39 cellular contexts compared by ENCODE assay signal in genomic region chr13:74850893-74851292, GRCh38.
"Had no signal": no experiment of that assay in that cellular context is flagged by ENCODE, and none has a peak within 500 bp of the region (broad histone marks: within the 10 kb centered on the region; RNA-seq: fewer than 3 reads in every experiment).

No MANE protein-coding gene starts in this region.

- H3K27me3 ChIP-seq: ascending aorta, cardiac muscle cell had no signal

- ATAC-seq: activated CD4-positive, alpha-beta T cell treated with anti-CD3 and anti-CD28 coated beads for 36 hours; activated CD4-positive, CD25-positive, alpha-beta regulatory T cell treated with anti-CD3 and anti-CD28 coated beads, Interleukin-2, amount 50 U/mL, for 24 hours; activated CD8-positive, alpha-beta memory T cell treated with anti-CD3 and anti-CD28 coated beads, Interleukin-2, amount 10 ng/mL, durations not matched to agents 7 days and 5 days; activated CD8-positive, alpha-beta T cell treated with anti-CD3 and anti-CD28 coated beads, Interleukin-2, amount 10 ng/mL, durations not matched to agents 7 days and 5 days; activated naive CD8-positive, alpha-beta T cell treated with anti-CD3 and anti-CD28 coated beads, Interleukin-2, amount 50 U/mL, for 24 hours had no signal

- H3K4me1 Mint-ChIP-seq: activated CD4-positive, alpha-beta memory T cell treated with anti-CD3 and anti-CD28 coated beads, Interleukin-2, amount 10 ng/mL, durations not matched to agents 7 days and 5 days; activated CD4-positive, alpha-beta T cell treated with anti-CD3 and anti-CD28 coated beads for 36 hours; activated CD4-positive, alpha-beta T cell treated with anti-CD3 and anti-CD28 coated beads, Interleukin-2, amount 10 ng/mL, durations not matched to agents 7 days and 5 days; activated CD8-positive, alpha-beta memory T cell treated with anti-CD3 and anti-CD28 coated beads, Interleukin-2, amount 10 ng/mL, durations not matched to agents 7 days and 5 days; activated naive CD4-positive, alpha-beta T cell treated with anti-CD3 and anti-CD28 coated beads, Interleukin-2, amount 10 ng/mL, durations not matched to agents 7 days and 5 days; activated naive CD4-positive, alpha-beta T cell treated with anti-CD3 and anti-CD28 coated beads, Interleukin-2, amount 50 U/mL, for 24 hours; activated naive CD8-positive, alpha-beta T cell treated with anti-CD3 and anti-CD28 coated beads, Interleukin-2, amount 10 ng/mL, durations not matched to agents 7 days and 5 days; activated naive CD8-positive, alpha-beta T cell treated with anti-CD3 and anti-CD28 coated beads, Interleukin-2, amount 50 U/mL, for 24 hours; brain; central memory CD8-positive, alpha-beta T cell had no signal

- H3K27ac Mint-ChIP-seq: activated CD4-positive, alpha-beta memory T cell treated with anti-CD3 and anti-CD28 coated beads, Interleukin-2, amount 10 ng/mL, durations not matched to agents 7 days and 5 days; activated CD4-positive, alpha-beta T cell treated with anti-CD3 and anti-CD28 coated beads for 36 hours; activated CD4-positive, alpha-beta T cell treated with anti-CD3 and anti-CD28 coated beads, Interleukin-2, amount 10 ng/mL, durations not matched to agents 7 days and 5 days; activated CD8-positive, alpha-beta memory T cell treated with anti-CD3 and anti-CD28 coated beads, Interleukin-2, amount 10 ng/mL, durations not matched to agents 7 days and 5 days; activated CD8-positive, alpha-beta T cell treated with anti-CD3 and anti-CD28 coated beads, Interleukin-2, amount 10 ng/mL, durations not matched to agents 7 days and 5 days; activated naive CD4-positive, alpha-beta T cell treated with anti-CD3 and anti-CD28 coated beads, Interleukin-2, amount 10 ng/mL, durations not matched to agents 7 days and 5 days; activated naive CD4-positive, alpha-beta T cell treated with anti-CD3 and anti-CD28 coated beads, Interleukin-2, amount 50 U/mL, for 24 hours; activated naive CD8-positive, alpha-beta T cell; activated naive CD8-positive, alpha-beta T cell treated with anti-CD3 and anti-CD28 coated beads, Interleukin-2, amount 10 ng/mL, durations not matched to agents 7 days and 5 days; activated naive CD8-positive, alpha-beta T cell treated with anti-CD3 and anti-CD28 coated beads, Interleukin-2, amount 50 U/mL, for 24 hours; activated T-cell treated with anti-CD3 and anti-CD28 coated beads, Interleukin-2, amount 50 U/mL, for 24 hours; activated T-helper 2 cell treated with anti-CD3 and anti-CD28 coated beads, Interferon-gamma antibody, Interleukin-2, Interleukin-4, amounts not matched to agents 10 μg/mL and 5 μg/mL and 100 μg/mL, durations not matched to agents 14 hours and 24 hours and 36 hours; brain; T-helper 1 cell treated with Interleukin-12 subunit alpha and Interleukin-12 subunit beta and Interleukin-4 antibody, amounts not matched to agents 30 μg/mL and 1 μg/mL, for 36 hours; T-helper 2 cell treated with Interferon-gamma antibody and Interleukin-4, amounts not matched to agents 5 μg/mL and 100 μg/mL, for 36 hours had no signal

- H3K4me1 ChIP-seq: ascending aorta had no signal

- H3K4me3 Mint-ChIP-seq: activated CD4-positive, alpha-beta memory T cell treated with anti-CD3 and anti-CD28 coated beads, Interleukin-2, amount 10 ng/mL, durations not matched to agents 7 days and 5 days; activated CD4-positive, alpha-beta T cell treated with anti-CD3 and anti-CD28 coated beads for 36 hours; activated CD4-positive, alpha-beta T cell treated with anti-CD3 and anti-CD28 coated beads, Interleukin-2, amount 10 ng/mL, durations not matched to agents 7 days and 5 days; activated CD8-positive, alpha-beta memory T cell treated with anti-CD3 and anti-CD28 coated beads, Interleukin-2, amount 10 ng/mL, durations not matched to agents 7 days and 5 days; activated CD8-positive, alpha-beta T cell treated with anti-CD3 and anti-CD28 coated beads, Interleukin-2, amount 10 ng/mL, durations not matched to agents 7 days and 5 days; activated naive CD4-positive, alpha-beta T cell treated with anti-CD3 and anti-CD28 coated beads, Interleukin-2, amount 10 ng/mL, durations not matched to agents 7 days and 5 days; activated naive CD4-positive, alpha-beta T cell treated with anti-CD3 and anti-CD28 coated beads, Interleukin-2, amount 50 U/mL, for 24 hours; activated naive CD8-positive, alpha-beta T cell; activated naive CD8-positive, alpha-beta T cell treated with anti-CD3 and anti-CD28 coated beads, Interleukin-2, amount 10 ng/mL, durations not matched to agents 7 days and 5 days; activated naive CD8-positive, alpha-beta T cell treated with anti-CD3 and anti-CD28 coated beads, Interleukin-2, amount 50 U/mL, for 24 hours; activated T-cell treated with anti-CD3 and anti-CD28 coated beads, Interleukin-2, amount 50 U/mL, for 24 hours; brain; central memory CD8-positive, alpha-beta T cell; T-helper 1 cell treated with Interleukin-12 subunit alpha and Interleukin-12 subunit beta and Interleukin-4 antibody, amounts not matched to agents 30 μg/mL and 1 μg/mL, for 36 hours; T-helper 2 cell treated with Interferon-gamma antibody and Interleukin-4, amounts not matched to agents 5 μg/mL and 100 μg/mL, for 36 hours had no signal

- DNase-seq: activated CD4-positive, alpha-beta memory T cell treated with anti-CD3 and anti-CD28 coated beads, Interleukin-2, amount 10 ng/mL, durations not matched to agents 7 days and 5 days; activated CD4-positive, alpha-beta T cell treated with anti-CD3 and anti-CD28 coated beads for 1 hour; activated CD4-positive, alpha-beta T cell treated with anti-CD3 and anti-CD28 coated beads for 36 hours; activated CD4-positive, alpha-beta T cell treated with anti-CD3 and anti-CD28 coated beads for 48 hours; activated CD4-positive, alpha-beta T cell treated with anti-CD3 and anti-CD28 coated beads, Interleukin-2, amount 10 ng/mL, durations not matched to agents 7 days and 5 days; activated CD4-positive, alpha-beta T cell treated with anti-CD3 and anti-CD28 coated beads, Interleukin-2, amount 50 U/mL, for 48 hours; activated CD4-positive, CD25-positive, alpha-beta regulatory T cell; activated CD8-positive, alpha-beta memory T cell treated with anti-CD3 and anti-CD28 coated beads for 24 hours; activated CD8-positive, alpha-beta memory T cell treated with anti-CD3 and anti-CD28 coated beads, Interleukin-2, amount 10 ng/mL, durations not matched to agents 7 days and 5 days; activated CD8-positive, alpha-beta memory T cell treated with anti-CD3 and anti-CD28 coated beads, Interleukin-2, amount 50 U/mL, for 48 hours; activated CD8-positive, alpha-beta T cell treated with anti-CD3 and anti-CD28 coated beads, Interleukin-2, amount 10 ng/mL, durations not matched to agents 7 days and 5 days; activated effector memory CD4-positive, alpha-beta T cell treated with Interleukin-2 at 50 U/mL for 16 hours; activated gamma-delta T cell; activated naive CD4-positive, alpha-beta T cell treated with anti-CD3 and anti-CD28 coated beads, Interleukin-2, amount 10 ng/mL, durations not matched to agents 7 days and 5 days; activated naive CD4-positive, alpha-beta T cell treated with Interleukin-2 at 50 U/mL for 16 hours; activated naive CD8-positive, alpha-beta T cell treated with anti-CD3 and anti-CD28 coated beads, Interleukin-2, amount 10 ng/mL, durations not matched to agents 7 days and 5 days; activated naive CD8-positive, alpha-beta T cell treated with anti-CD3 and anti-CD28 coated beads, Interleukin-2, amount 50 U/mL, for 24 hours; activated T-cell treated with anti-CD3 and anti-CD28 coated beads, Interleukin-2, amount 50 U/mL, for 24 hours; activated T-cell treated with anti-CD3 and anti-CD28 coated beads, Interleukin-2, amount 50 U/mL, for 48 hours; amygdala; anterior cingulate cortex; caudate nucleus; cerebellar nuclear complex; T-helper 1 cell; T-helper 2 cell; T-helper 9 cell had no signal

- H3K4me3 ChIP-seq: ascending aorta, cardiac muscle cell had no signal

- H3K9me3 Mint-ChIP-seq: activated naive CD8-positive, alpha-beta T cell treated with anti-CD3 and anti-CD28 coated beads, Interleukin-2, amount 10 ng/mL, durations not matched to agents 7 days and 5 days; activated naive CD8-positive, alpha-beta T cell treated with anti-CD3 and anti-CD28 coated beads, Interleukin-2, amount 50 U/mL, for 24 hours; activated T-helper 2 cell treated with anti-CD3 and anti-CD28 coated beads, Interferon-gamma antibody, Interleukin-2, Interleukin-4, amounts not matched to agents 10 μg/mL and 5 μg/mL and 100 μg/mL, durations not matched to agents 14 hours and 24 hours and 36 hours; T-helper 1 cell treated with Interleukin-12 subunit alpha and Interleukin-12 subunit beta and Interleukin-4 antibody, amounts not matched to agents 30 μg/mL and 1 μg/mL, for 36 hours; T-helper 2 cell treated with Interferon-gamma antibody and Interleukin-4, amounts not matched to agents 5 μg/mL and 100 μg/mL, for 36 hours had no signal

- H3K36me3 Mint-ChIP-seq: activated CD8-positive, alpha-beta memory T cell treated with anti-CD3 and anti-CD28 coated beads, Interleukin-2, amount 10 ng/mL, durations not matched to agents 7 days and 5 days; activated naive CD4-positive, alpha-beta T cell treated with anti-CD3 and anti-CD28 coated beads, Interleukin-2, amount 10 ng/mL, durations not matched to agents 7 days and 5 days; activated naive CD4-positive, alpha-beta T cell treated with anti-CD3 and anti-CD28 coated beads, Interleukin-2, amount 50 U/mL, for 24 hours; activated naive CD8-positive, alpha-beta T cell; activated naive CD8-positive, alpha-beta T cell treated with anti-CD3 and anti-CD28 coated beads, Interleukin-2, amount 10 ng/mL, durations not matched to agents 7 days and 5 days; brain had no signal

- H3K36me3 ChIP-seq: ascending aorta, cardiac muscle cell had no signal

- FAIRE-seq: bronchial epithelial cell, TTC549 had no signal

- H3K27ac ChIP-seq: ascending aorta, cardiac muscle cell, VCaP had no signal

- H3K27me3 Mint-ChIP-seq: activated CD4-positive, alpha-beta memory T cell treated with anti-CD3 and anti-CD28 coated beads, Interleukin-2, amount 10 ng/mL, durations not matched to agents 7 days and 5 days; activated CD4-positive, alpha-beta T cell treated with anti-CD3 and anti-CD28 coated beads, Interleukin-2, amount 10 ng/mL, durations not matched to agents 7 days and 5 days; activated CD8-positive, alpha-beta memory T cell treated with anti-CD3 and anti-CD28 coated beads, Interleukin-2, amount 10 ng/mL, durations not matched to agents 7 days and 5 days; activated naive CD4-positive, alpha-beta T cell treated with anti-CD3 and anti-CD28 coated beads, Interleukin-2, amount 10 ng/mL, durations not matched to agents 7 days and 5 days; activated naive CD8-positive, alpha-beta T cell treated with anti-CD3 and anti-CD28 coated beads, Interleukin-2, amount 10 ng/mL, durations not matched to agents 7 days and 5 days; brain had no signal
